8 cellular contexts compared by ENCODE assay signal in the genomic region with DNA sequence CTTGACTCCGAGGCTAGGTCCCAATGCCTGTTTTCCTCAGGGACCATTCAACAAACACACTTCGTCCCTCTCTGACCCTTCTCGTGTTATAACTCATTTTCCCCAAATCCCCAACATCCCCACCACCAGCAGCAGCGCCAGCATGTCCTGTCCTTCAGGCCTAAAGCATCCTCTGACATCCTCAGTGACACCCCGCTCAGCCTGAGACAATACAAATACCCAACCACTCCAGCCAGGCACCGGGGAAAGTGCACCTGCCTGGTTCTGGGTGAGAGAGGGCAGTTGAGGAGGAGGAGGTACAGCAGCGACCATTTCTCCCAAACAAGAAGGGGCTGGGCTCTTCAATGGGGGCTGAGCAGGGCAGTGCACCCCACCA. TPM values are rescaled to one million over a fixed set of nuclear protein-coding genes. Genes with fewer than 3 reads are reported as not detected.
DNase-seq lines count a peak whose midpoint lies in the region; ATAC-seq and TF ChIP-seq lines count a peak whose summit lies in the region.

No MANE protein-coding gene starts in this region.

- no peaks in the 10 kb centered on the region for H3K9me3 ChIP-seq in BE2C

- peak overlapping the region; percentile 5 to 97 (median 46) for H3K27ac Mint-ChIP-seq in IgD-negative memory B cell
- H3K27ac Mint-ChIP-seq in natural killer cell = peak overlapping the region; percentile 45 to 93

- TF ChIP-seq CTCF in BE2C (IDR thresholded peaks at IDR 0.05; ENCODE audit: low read depth, low read length) = no peak
- no peak for TF ChIP-seq CTCF in choroid plexus epithelial cell (conservative IDR thresholded peaks at IDR 0.05; ENCODE audit: low read depth, low read length)
- no peak for TF ChIP-seq CTCF in natural killer cell (IDR thresholded peaks at IDR 0.05)
- TF ChIP-seq CTCF in GM13977 (IDR thresholded peaks at IDR 0.05; ENCODE audit: extremely low read depth, insufficient read depth, missing control alignments) = no peak

- intact Hi-C loops in natural killer cell (cut with micrococcal nuclease) = no loop called here

- ATAC-seq in natural killer cell (no peak), GM19328 (IDR thresholded peaks at IDR 0.05; ENCODE audit: unreplicated experiment) (no peak)

- H3K36me3 Mint-ChIP-seq in IgD-negative memory B cell (no peaks in the 10 kb centered on the region), natural killer cell (no peaks in the 10 kb centered on the region)

- H3K4me3 ChIP-seq in BE2C (ENCODE audit: low read depth, low read length) = peak overlapping the region; percentile 34
- H3K4me3 ChIP-seq in choroid plexus epithelial cell (ENCODE audit: low read depth, low read length) = peak overlapping the region; percentile 47

- H3K4me1 Mint-ChIP-seq in IgD-negative memory B cell (peaks cover 23 to 42% (median 31%) of the 10 kb centered on the region in 3 donors), natural killer cell (peaks cover 34 to 63% of the 10 kb centered on the region in 2 donors)

- in situ Hi-C loops in GM13977 (cut with MboI; ENCODE audit: low pct_unique_long_range_greater_than_20kb, low sequenced_read_pairs, unreplicated experiment) = no loop called here

- no peak for DNase-seq in BE2C
- DNase-seq in choroid plexus epithelial cell (ENCODE audit: low read depth) = no peak
- DNase-seq in natural killer cell = no peak
- DNase-seq in GM13977 (ENCODE audit: low spot score) = no peak
- DNase-seq in GOT3 (lab: John Stamatoyannopoulos, UW) = no peak
- no peak for DNase-seq in HT-29 (ENCODE audit: low spot score)

- H3K27me3 Mint-ChIP-seq in IgD-negative memory B cell (no peaks in the 10 kb centered on the region), natural killer cell (ENCODE audit: low read depth in 2 of 2) (no peaks in the 10 kb centered on the region)

- H3K4me1 ChIP-seq in BE2C = peaks cover 21% of the 10 kb centered on the region

- peaks cover 10% of the 10 kb centered on the region for H3K36me3 ChIP-seq in BE2C

- H3K4me3 Mint-ChIP-seq in IgD-negative memory B cell (peak overlapping the region; percentile 66 to 94 (median 78)), natural killer cell (peak overlapping the region; percentile 32)

- H3K9me3 Mint-ChIP-seq in IgD-negative memory B cell (no peaks in the 10 kb centered on the region), natural killer cell (no peaks in the 10 kb centered on the region)

- no peaks in the 10 kb centered on the region for H3K27me3 ChIP-seq in BE2C

RNA-seq across cellular contexts. Expression of gene MNT, which starts 4.7 kb away (rescaled TPM):
- polyA plus RNA-seq in BE2C (2012; ENCODE audit: insufficient read depth, insufficient read length, low read depth) = 22.8 TPM
- polyA plus RNA-seq in IgD-negative memory B cell = 1.6 TPM
- 100 to 1,000 TPM in 1 of 3 donors, 10 to 100 TPM in 2; 72.3 to 108 (median 77.6) TPM for total RNA-seq in natural killer cell
- total RNA-seq in HT-29 (2014; rRNA removed; shearing (Covaris generic)) = 32.9 and 49.6 TPM in 2 replicates

RNA-seq across cellular contexts. Expression of gene SGSM2, which starts 58.9 kb away (rescaled TPM):
- polyA plus RNA-seq in BE2C (2012; ENCODE audit: insufficient read depth, insufficient read length, low read depth) = 53.6 TPM
- 8.0 TPM for polyA plus RNA-seq in IgD-negative memory B cell
- 10 to 100 TPM; 65.4 to 75.7 (median 73.6) TPM for total RNA-seq in natural killer cell
- 18.5 and 25.7 TPM in 2 replicates for total RNA-seq in HT-29 (2014; rRNA removed; shearing (Covaris generic))

RNA-seq across cellular contexts. Expression of gene TSR1, which starts 59.9 kb away (rescaled TPM):
- 64.6 TPM for polyA plus RNA-seq in BE2C (2012; ENCODE audit: insufficient read depth, insufficient read length, low read depth)
- 19.9 TPM for polyA plus RNA-seq in IgD-negative memory B cell
- total RNA-seq in natural killer cell = 10 to 100 TPM; 19.7 to 30.7 (median 29.0) TPM
- total RNA-seq in HT-29 (2014; rRNA removed; shearing (Covaris generic)) = 34.7 and 48.1 TPM in 2 replicates
